ENCODE assay signal across 2 cellular contexts in the genomic region with DNA sequence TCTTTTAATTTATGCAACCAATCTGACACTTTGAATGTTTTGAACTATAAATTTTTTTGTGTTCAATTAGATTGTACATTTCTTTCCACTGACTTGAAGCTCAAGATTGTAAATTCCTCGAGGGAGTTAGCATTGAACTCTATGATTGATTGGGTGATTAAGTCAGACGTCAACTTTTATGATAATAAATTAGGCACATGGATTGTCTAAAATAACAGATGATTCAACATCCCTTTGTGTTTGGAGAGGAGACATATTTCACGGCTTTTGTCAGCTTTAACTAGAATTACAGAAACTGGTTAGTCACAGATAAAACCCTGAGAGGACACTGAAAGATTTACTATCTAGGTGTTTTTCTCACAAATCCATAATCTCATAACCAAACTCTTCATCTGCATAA.
TF ChIP-seq lines count a peak whose summit lies in the region.

No MANE protein-coding gene starts in this region.

TF ChIP-seq in IMR-90, 13 proteins besides CTCF, POLR2A, EP300 and RAD21:
- TF ChIP-seq NFE2L2 (IDR thresholded peaks at IDR 0.05; ENCODE audit: low read depth, low read length) (no peak), MAFK (IDR thresholded peaks at IDR 0.05; ENCODE audit: low read depth, low read length) (no peak), CEBPB (IDR thresholded peaks at IDR 0.05; ENCODE audit: low read depth, low read length) (no peak), BHLHE40 (IDR thresholded peaks at IDR 0.05; ENCODE audit: low read depth, low read length) (no peak), MXI1 (IDR thresholded peaks at IDR 0.05; ENCODE audit: borderline replicate concordance, low read depth, low read length) (no peak), CHD1 (IDR thresholded peaks at IDR 0.05; ENCODE audit: low read depth, low read length) (no peak), FOS (IDR thresholded peaks at IDR 0.05; ENCODE audit: low read depth, low read length) (no peak), SMC3 (IDR thresholded peaks at IDR 0.05; ENCODE audit: low read depth, low read length) (no peak), MAZ (IDR thresholded peaks at IDR 0.05; ENCODE audit: borderline replicate concordance, low read depth, low read length) (no peak), RFX5 (IDR thresholded peaks at IDR 0.05; ENCODE audit: low read depth, low read length) (no peak), RCOR1 (IDR thresholded peaks at IDR 0.05; ENCODE audit: insufficient replicate concordance, low read length) (no peak)
- TF ChIP-seq, protein P1, sequence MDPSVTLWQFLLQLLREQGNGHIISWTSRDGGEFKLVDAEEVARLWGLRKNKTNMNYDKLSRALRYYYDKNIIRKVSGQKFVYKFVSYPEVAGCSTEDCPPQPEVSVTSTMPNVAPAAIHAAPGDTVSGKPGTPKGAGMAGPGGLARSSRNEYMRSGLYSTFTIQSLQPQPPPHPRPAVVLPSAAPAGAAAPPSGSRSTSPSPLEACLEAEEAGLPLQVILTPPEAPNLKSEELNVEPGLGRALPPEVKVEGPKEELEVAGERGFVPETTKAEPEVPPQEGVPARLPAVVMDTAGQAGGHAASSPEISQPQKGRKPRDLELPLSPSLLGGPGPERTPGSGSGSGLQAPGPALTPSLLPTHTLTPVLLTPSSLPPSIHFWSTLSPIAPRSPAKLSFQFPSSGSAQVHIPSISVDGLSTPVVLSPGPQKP (IDR thresholded peaks at IDR 0.05; ENCODE audit: borderline replicate concordance, low read depth, low read length), result no peak
- TF ChIP-seq, protein P2, sequence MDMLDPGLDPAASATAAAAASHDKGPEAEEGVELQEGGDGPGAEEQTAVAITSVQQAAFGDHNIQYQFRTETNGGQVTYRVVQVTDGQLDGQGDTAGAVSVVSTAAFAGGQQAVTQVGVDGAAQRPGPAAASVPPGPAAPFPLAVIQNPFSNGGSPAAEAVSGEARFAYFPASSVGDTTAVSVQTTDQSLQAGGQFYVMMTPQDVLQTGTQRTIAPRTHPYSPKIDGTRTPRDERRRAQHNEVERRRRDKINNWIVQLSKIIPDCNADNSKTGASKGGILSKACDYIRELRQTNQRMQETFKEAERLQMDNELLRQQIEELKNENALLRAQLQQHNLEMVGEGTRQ (IDR thresholded peaks at IDR 0.05; ENCODE audit: low read depth, low read length), result no peak
TF ChIP-seq in IMR-90: peak in this region for 0.

TF ChIP-seq in neural cell, 6 proteins besides CTCF, POLR2A, EP300 and RAD21:
- TF ChIP-seq MXI1 (conservative IDR thresholded peaks at IDR 0.05; ENCODE audit: poor library complexity, severe bottlenecking), result no peak
- TF ChIP-seq TAF1 (IDR thresholded peaks at IDR 0.05; ENCODE audit: low read depth), result no peak
- no peak for TF ChIP-seq SMC3 (conservative IDR thresholded peaks at IDR 0.05; ENCODE audit: poor library complexity)
- peak; percentile 39 for TF ChIP-seq POLR2AphosphoS5 (IDR thresholded peaks at IDR 0.05)
- TF ChIP-seq, protein P3, sequence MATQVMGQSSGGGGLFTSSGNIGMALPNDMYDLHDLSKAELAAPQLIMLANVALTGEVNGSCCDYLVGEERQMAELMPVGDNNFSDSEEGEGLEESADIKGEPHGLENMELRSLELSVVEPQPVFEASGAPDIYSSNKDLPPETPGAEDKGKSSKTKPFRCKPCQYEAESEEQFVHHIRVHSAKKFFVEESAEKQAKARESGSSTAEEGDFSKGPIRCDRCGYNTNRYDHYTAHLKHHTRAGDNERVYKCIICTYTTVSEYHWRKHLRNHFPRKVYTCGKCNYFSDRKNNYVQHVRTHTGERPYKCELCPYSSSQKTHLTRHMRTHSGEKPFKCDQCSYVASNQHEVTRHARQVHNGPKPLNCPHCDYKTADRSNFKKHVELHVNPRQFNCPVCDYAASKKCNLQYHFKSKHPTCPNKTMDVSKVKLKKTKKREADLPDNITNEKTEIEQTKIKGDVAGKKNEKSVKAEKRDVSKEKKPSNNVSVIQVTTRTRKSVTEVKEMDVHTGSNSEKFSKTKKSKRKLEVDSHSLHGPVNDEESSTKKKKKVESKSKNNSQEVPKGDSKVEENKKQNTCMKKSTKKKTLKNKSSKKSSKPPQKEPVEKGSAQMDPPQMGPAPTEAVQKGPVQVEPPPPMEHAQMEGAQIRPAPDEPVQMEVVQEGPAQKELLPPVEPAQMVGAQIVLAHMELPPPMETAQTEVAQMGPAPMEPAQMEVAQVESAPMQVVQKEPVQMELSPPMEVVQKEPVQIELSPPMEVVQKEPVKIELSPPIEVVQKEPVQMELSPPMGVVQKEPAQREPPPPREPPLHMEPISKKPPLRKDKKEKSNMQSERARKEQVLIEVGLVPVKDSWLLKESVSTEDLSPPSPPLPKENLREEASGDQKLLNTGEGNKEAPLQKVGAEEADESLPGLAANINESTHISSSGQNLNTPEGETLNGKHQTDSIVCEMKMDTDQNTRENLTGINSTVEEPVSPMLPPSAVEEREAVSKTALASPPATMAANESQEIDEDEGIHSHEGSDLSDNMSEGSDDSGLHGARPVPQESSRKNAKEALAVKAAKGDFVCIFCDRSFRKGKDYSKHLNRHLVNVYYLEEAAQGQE (IDR thresholded peaks at IDR 0.05; ENCODE audit: borderline replicate concordance), result no peak
- no peak for TF ChIP-seq EZH2 (IDR thresholded peaks at IDR 0.05; ENCODE audit: borderline replicate concordance, insufficient read depth, low read length, poor library complexity, severe bottlenecking)
